22 cellular contexts compared by ENCODE assay signal in the genomic region with DNA sequence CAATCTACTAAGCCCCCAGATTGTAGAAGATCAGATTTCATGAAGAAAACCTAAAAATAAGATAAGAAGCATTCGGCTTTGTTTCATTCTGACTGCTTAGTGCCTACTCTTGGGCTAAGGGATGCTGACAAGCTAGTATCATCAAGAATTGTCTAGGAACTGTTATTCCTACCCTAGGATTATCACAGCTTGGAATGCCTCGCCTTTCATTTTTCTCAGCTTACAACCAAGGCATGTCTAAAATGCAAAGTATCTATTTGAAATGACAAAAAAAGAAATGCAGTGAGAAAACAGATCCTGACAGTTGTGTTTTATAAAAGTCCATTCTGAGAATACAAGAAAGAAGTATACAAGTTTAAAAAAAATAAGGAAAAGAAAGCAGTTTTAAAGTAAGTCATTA.
A peak's percentile ranks its signal among the peaks of the same experiment; 100 is the strongest.
DNase-seq lines count a peak whose midpoint lies in the region; ATAC-seq and TF ChIP-seq lines count a peak whose summit lies in the region.
"Had no signal": no experiment of that assay in that cellular context is flagged by ENCODE, and none has a peak within 500 bp of the region (broad histone marks: within the 10 kb centered on the region; RNA-seq: fewer than 3 reads in every experiment).

No MANE protein-coding gene starts in this region.

- no peaks in the 10 kb centered on the region for H3K36me3 ChIP-seq in adipocyte (ENCODE audit: control insufficient read depth, insufficient read depth, low read length, severe bottlenecking)
- no peaks in the 10 kb centered on the region for H3K36me3 ChIP-seq in esophagus squamous epithelium
- no peaks in the 10 kb centered on the region for H3K36me3 ChIP-seq in rectal smooth muscle tissue (ENCODE audit: control insufficient read depth, insufficient read depth, low read length)
- H3K36me3 ChIP-seq in transverse colon: no peaks in the 10 kb centered on the region
- no peaks in the 10 kb centered on the region for H3K36me3 ChIP-seq in breast epithelium
- H3K36me3 ChIP-seq: SJCRH30 had no signal

- DNase-seq in adipocyte (ENCODE audit: low read depth) (peak; percentile 16), esophagus squamous epithelium (lab: John Stamatoyannopoulos, UW) (no peak), transverse colon (no peak), breast epithelium (ENCODE audit: low spot score in 2 of 2) (no peak)
- DNase-seq: CD4-positive, alpha-beta T cell; COR-L47; DMS79; GM23248; H9; Karpas-422; MV-4-11; NCI-H1105 treated with DMSO at 0.1 percent for 48 hours; NCI-H1694; NCI-H2081; NCI-H2171 treated with DMSO at 0.1 percent for 48 hours; NCI-H524 treated with DMSO at 0.1 percent for 48 hours; OCI-M1; SJCRH30 had no signal

- H3K27ac ChIP-seq in esophagus squamous epithelium (peak overlapping the region in 3 of 4 donors; percentile 68 to 70 (median 68)), rectal smooth muscle tissue (ENCODE audit: low read depth, low read length) (peak overlapping the region; percentile 91), transverse colon (peak overlapping the region; percentile 63 to 84 (median 76)), breast epithelium (peak overlapping the region in 1 of 2 donors; percentile 65)
- H3K27ac ChIP-seq: GM23248, SJCRH30 had no signal

- ATAC-seq in GM18502 (IDR thresholded peaks at IDR 0.05; ENCODE audit: poor library complexity, unreplicated experiment) (no peak), HG03460 (IDR thresholded peaks at IDR 0.05; ENCODE audit: unreplicated experiment) (no peak)

- H3K4me3 ChIP-seq in adipocyte (ENCODE audit: low read length): no peak overlapping the region
- H3K4me3 ChIP-seq in esophagus squamous epithelium: no peak overlapping the region
- no peak overlapping the region for H3K4me3 ChIP-seq in rectal smooth muscle tissue (ENCODE audit: low read length)
- H3K4me3 ChIP-seq in transverse colon: no peak overlapping the region
- no peak overlapping the region for H3K4me3 ChIP-seq in breast epithelium
- H3K4me3 ChIP-seq: GM12878, GM23248, SJCRH30 had no signal

- H3K4me1 ChIP-seq in adipocyte (ENCODE audit: control insufficient read depth, insufficient read depth, low read length): peaks cover 3% of the 10 kb centered on the region
- no peaks in the 10 kb centered on the region for H3K4me1 ChIP-seq in esophagus squamous epithelium
- H3K4me1 ChIP-seq in rectal smooth muscle tissue (ENCODE audit: control insufficient read depth, insufficient read depth, low read length): peaks cover 53% of the 10 kb centered on the region
- peaks cover 0 to 13% (median 4%) of the 10 kb centered on the region in 4 donors for H3K4me1 ChIP-seq in transverse colon
- H3K4me1 ChIP-seq in breast epithelium: no peaks in the 10 kb centered on the region
- H3K4me1 ChIP-seq: SJCRH30 had no signal

- no peak for TF ChIP-seq CTCF in esophagus squamous epithelium (IDR thresholded peaks at IDR 0.05)
- no peak for TF ChIP-seq CTCF in transverse colon (IDR thresholded peaks at IDR 0.05)
- TF ChIP-seq CTCF in breast epithelium (IDR thresholded peaks at IDR 0.05): no peak

- WGBS in esophagus squamous epithelium, 2 donors: 72 to 88% methylated on average over 2 of the region's 2 CpGs
- WGBS in transverse colon (ENCODE audit: low coverage in 1 of 2), 2 donors: 75 to 88% methylated on average over 2 of the region's 2 CpGs

- H3K9me3 ChIP-seq in adipocyte (ENCODE audit: control insufficient read depth, low read length): no peaks in the 10 kb centered on the region
- no peaks in the 10 kb centered on the region for H3K9me3 ChIP-seq in esophagus squamous epithelium
- no peaks in the 10 kb centered on the region for H3K9me3 ChIP-seq in transverse colon
- H3K9me3 ChIP-seq in breast epithelium: no peaks in the 10 kb centered on the region
- H3K9me3 ChIP-seq: SJCRH30 had no signal

- H3K27me3 ChIP-seq in adipocyte (replicated peaks; ENCODE audit: control insufficient read depth, insufficient read depth, low read length) (no peaks in the 10 kb centered on the region), esophagus squamous epithelium (no peaks in the 10 kb centered on the region), rectal smooth muscle tissue (ENCODE audit: control insufficient read depth, insufficient read depth, low read length) (no peaks in the 10 kb centered on the region), transverse colon (no peaks in the 10 kb centered on the region), breast epithelium (no peaks in the 10 kb centered on the region)

- TF ChIP-seq EP300 in transverse colon (IDR thresholded peaks at IDR 0.05; ENCODE audit: low read depth): no peak

- in situ Hi-C loops in transverse colon (cut with MboI; ENCODE audit: low pct_ligation_motif_present in 1 of 4, low pct_unique_long_range_greater_than_20kb in 1 of 4, low sequenced_read_pairs in 3 of 4): loop anchor here in 1 of 4 donors (25.0 kb wide), 1 partner anchor 191 kb away; no protein-coding TSS in a partner anchor

- intact Hi-C loops in esophagus squamous epithelium (cut with DNase I) (no loop called here), transverse colon (cut with DNase I; ENCODE audit: low total_unique reads) (no loop called here), breast epithelium (cut with DNase I; ENCODE audit: low total_unique reads) (no loop called here)

- TF ChIP-seq POLR2A in esophagus squamous epithelium (IDR thresholded peaks at IDR 0.05) (no peak), transverse colon (IDR thresholded peaks at IDR 0.05) (no peak), breast epithelium (IDR thresholded peaks at IDR 0.05) (no peak)

- H3K9ac ChIP-seq in adipocyte (ENCODE audit: low read length): no peak overlapping the region
- H3K9ac ChIP-seq in rectal smooth muscle tissue (ENCODE audit: low read length): no peak overlapping the region
- H3K9ac ChIP-seq: GM23248 had no signal
